In the genomic region with DNA sequence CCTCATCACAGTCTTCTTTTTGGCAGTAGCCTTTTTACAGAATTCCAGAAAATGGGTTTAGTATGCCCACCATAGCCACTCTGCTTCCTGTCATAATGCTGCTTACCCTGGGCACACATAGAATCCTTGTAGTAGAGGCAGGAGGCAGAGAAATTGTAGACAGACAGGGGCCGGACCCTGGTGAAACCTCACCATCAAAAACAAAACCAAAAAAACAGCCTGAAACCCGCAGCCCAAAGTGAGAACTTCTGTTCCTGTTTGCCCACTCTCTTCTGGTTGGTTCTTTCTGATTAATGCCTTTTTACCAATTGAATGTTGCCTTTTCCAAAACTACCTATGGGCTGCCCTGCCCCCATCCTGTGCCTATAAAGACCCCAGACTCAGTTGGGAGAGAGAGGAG, we compare ENCODE assay signal across 25 cellular contexts.
A peak's percentile ranks its signal among the peaks of the same experiment; 100 is the strongest.
DNase-seq lines count a peak whose midpoint lies in the region; ATAC-seq and TF ChIP-seq lines count a peak whose summit lies in the region.
"Had no signal": no experiment of that assay in that cellular context is flagged by ENCODE, and none has a peak within 500 bp of the region (broad histone marks: within the 10 kb centered on the region; RNA-seq: fewer than 3 reads in every experiment).

No MANE protein-coding gene starts in this region.

- ATAC-seq in stimulated activated naive CD8-positive, alpha-beta T cell treated with anti-CD3 and anti-CD28 coated beads, Interleukin-15, amount 100 ng/mL, for 72 hours: no peak
- peak; percentile 58 for ATAC-seq in HG03432 (IDR thresholded peaks at IDR 0.05; ENCODE audit: unreplicated experiment)
- no peak for ATAC-seq in stimulated activated naive B cell treated with anti-CD40 and anti-IgM and Interleukin-4, amounts not matched to agents 10 μg/mL and 1 μg/mL and 100 μg/mL, for 72 hours (replicated peaks)
- ATAC-seq in left lung: no peak
- ATAC-seq: gastrocnemius medialis, left colon, psoas muscle had no signal

- no peak overlapping the region for H3K4me2 ChIP-seq in H9 (ENCODE audit: insufficient read depth, insufficient read length, low read length)
- no peak overlapping the region for H3K4me2 ChIP-seq in OCI-LY7 (ENCODE audit: low read length)

- no peak overlapping the region for H3K27ac ChIP-seq in H9 (ENCODE audit: insufficient read length, low read depth, low read length)
- H3K27ac ChIP-seq in left lung: no peak overlapping the region
- H3K27ac ChIP-seq in OCI-LY7 (ENCODE audit: low read depth, low read length, poor library complexity, severe bottlenecking): no peak overlapping the region
- H3K27ac ChIP-seq: gastrocnemius medialis, psoas muscle, uterus, VCaP had no signal

- no peak overlapping the region for H3K9ac ChIP-seq in H9 (ENCODE audit: extremely low read depth, insufficient read length, low read length)

- no peaks in the 10 kb centered on the region for H3K23me2 ChIP-seq in H9 (ENCODE audit: insufficient read length, low read depth, low read length, poor library complexity, severe bottlenecking)

- POLR2A ChIA-PET in OCI-LY7 (lab: Charles Lee): no interaction called here

- no peak overlapping the region for H3T11ph ChIP-seq in H9 (ENCODE audit: low read length)

- no CpG with 5 or more reads among the region's 2 CpGs for WGBS in H9 (ENCODE audit: extremely low coverage, insufficient read length, low lambda C conversion rate)

- H3K9me3 ChIP-seq in H9 (ENCODE audit: control insufficient read depth, low read depth, low read length): no peaks in the 10 kb centered on the region
- H3K9me3 ChIP-seq in left lung: no peaks in the 10 kb centered on the region
- H3K9me3 ChIP-seq in OCI-LY7 (ENCODE audit: low read length): no peaks in the 10 kb centered on the region
- H3K9me3 ChIP-seq: BE2C, gastrocnemius medialis, psoas muscle, uterus had no signal

- H2AK5ac ChIP-seq in H9 (ENCODE audit: insufficient read length, low read length): no peak overlapping the region

- H3K56ac ChIP-seq in H9 (ENCODE audit: insufficient read length, low read depth, low read length): no peak overlapping the region

- no peak overlapping the region for H2BK15ac ChIP-seq in H9 (ENCODE audit: low read depth, low read length)

- no peaks in the 10 kb centered on the region for H3K27me3 Mint-ChIP-seq in stimulated activated naive CD8-positive, alpha-beta T cell treated with anti-CD3 and anti-CD28 coated beads, Interleukin-15, Interleukin-2, amounts not matched to agents 100 ng/mL and 50 ng/mL, for 24 hours
- H3K27me3 Mint-ChIP-seq in stimulated activated naive CD8-positive, alpha-beta T cell treated with anti-CD3 and anti-CD28 coated beads, Interleukin-15, amount 100 ng/mL, for 72 hours: no peaks in the 10 kb centered on the region
- no peaks in the 10 kb centered on the region for H3K27me3 Mint-ChIP-seq in H9 (ENCODE audit: low read depth)
- H3K27me3 Mint-ChIP-seq in stimulated activated naive B cell treated with anti-CD40 and anti-IgM and Interleukin-4, amounts not matched to agents 10 μg/mL and 1 μg/mL and 100 μg/mL, for 72 hours: no peaks in the 10 kb centered on the region
- H3K27me3 Mint-ChIP-seq: activated naive CD4-positive, alpha-beta T cell treated with anti-CD3 and anti-CD28 coated beads, Interleukin-2, amount 10 ng/mL, durations not matched to agents 7 days and 5 days had no signal

- H2AFZ ChIP-seq in H9 (ENCODE audit: low read length) (no peak overlapping the region), OCI-LY7 (ENCODE audit: low read length) (no peak overlapping the region)

- no peaks in the 10 kb centered on the region for H3K9me2 ChIP-seq in OCI-LY7 (ENCODE audit: insufficient read depth, low read length)

- H3K36me3 Mint-ChIP-seq in stimulated activated naive CD8-positive, alpha-beta T cell treated with anti-CD3 and anti-CD28 coated beads, Interleukin-15, Interleukin-2, amounts not matched to agents 100 ng/mL and 50 ng/mL, for 24 hours (ENCODE audit: low read depth): peaks cover 26% of the 10 kb centered on the region
- H3K36me3 Mint-ChIP-seq in H9 (ENCODE audit: insufficient read depth in 1 of 3, low read depth in 3 of 3): peaks cover 0 to 4% (median 3%) of the 10 kb centered on the region in 3 experiments; a peak in 2 of 7 replicates
- H3K36me3 Mint-ChIP-seq in stimulated activated naive B cell treated with anti-CD40 and anti-IgM and Interleukin-4, amounts not matched to agents 10 μg/mL and 1 μg/mL and 100 μg/mL, for 72 hours: peaks cover 17 to 30% of the 10 kb centered on the region in 2 donors

- no peaks in the 10 kb centered on the region for H3K9me3 Mint-ChIP-seq in stimulated activated naive CD8-positive, alpha-beta T cell treated with anti-CD3 and anti-CD28 coated beads, Interleukin-15, Interleukin-2, amounts not matched to agents 100 ng/mL and 50 ng/mL, for 24 hours
- peaks cover 0 to 5% of the 10 kb centered on the region in 2 donors for H3K9me3 Mint-ChIP-seq in stimulated activated naive CD8-positive, alpha-beta T cell treated with anti-CD3 and anti-CD28 coated beads, Interleukin-15, amount 100 ng/mL, for 72 hours
- H3K9me3 Mint-ChIP-seq in H9: no peaks in the 10 kb centered on the region
- peaks cover 0 to 5% of the 10 kb centered on the region in 2 donors for H3K9me3 Mint-ChIP-seq in stimulated activated naive B cell treated with anti-CD40 and anti-IgM and Interleukin-4, amounts not matched to agents 10 μg/mL and 1 μg/mL and 100 μg/mL, for 72 hours
- H3K9me3 Mint-ChIP-seq: activated naive CD4-positive, alpha-beta T cell treated with anti-CD3 and anti-CD28 coated beads, Interleukin-2, amount 10 ng/mL, durations not matched to agents 7 days and 5 days; nephron progenitor cell had no signal

- H3K4me3 Mint-ChIP-seq in stimulated activated naive CD8-positive, alpha-beta T cell treated with anti-CD3 and anti-CD28 coated beads, Interleukin-15, Interleukin-2, amounts not matched to agents 100 ng/mL and 50 ng/mL, for 24 hours: no peak overlapping the region
- H3K4me3 Mint-ChIP-seq in stimulated activated naive CD8-positive, alpha-beta T cell treated with anti-CD3 and anti-CD28 coated beads, Interleukin-15, amount 100 ng/mL, for 72 hours: peak overlapping the region in 1 of 2 donors; percentile 20
- no peak overlapping the region for H3K4me3 Mint-ChIP-seq in H9
- H3K4me3 Mint-ChIP-seq in stimulated activated naive B cell treated with anti-CD40 and anti-IgM and Interleukin-4, amounts not matched to agents 10 μg/mL and 1 μg/mL and 100 μg/mL, for 72 hours: no peak overlapping the region
- H3K4me3 Mint-ChIP-seq: activated naive CD4-positive, alpha-beta T cell treated with anti-CD3 and anti-CD28 coated beads, Interleukin-2, amount 10 ng/mL, durations not matched to agents 7 days and 5 days; nephron progenitor cell had no signal

- no peak overlapping the region for H3K14ac ChIP-seq in H9 (ENCODE audit: insufficient read depth, low read length)

- no peak overlapping the region for H3K23ac ChIP-seq in H9 (ENCODE audit: insufficient read length, low read depth, low read length)

- no peak overlapping the region for H2BK5ac ChIP-seq in H9 (ENCODE audit: insufficient read length, low read length)

- CTCF ChIA-PET in OCI-LY7 (lab: Charles Lee; ENCODE audit: unreplicated experiment): no interaction called here

- H3K4me1 ChIP-seq in H9 (ENCODE audit: insufficient read depth, low read length): no peaks in the 10 kb centered on the region; the same call in 1 of the 2 replicates
- no peaks in the 10 kb centered on the region for H3K4me1 ChIP-seq in left lung
- no peaks in the 10 kb centered on the region for H3K4me1 ChIP-seq in OCI-LY7 (ENCODE audit: insufficient read depth, low read length, poor library complexity, severe bottlenecking)
- H3K4me1 ChIP-seq: BE2C, psoas muscle, uterus had no signal

- no peak overlapping the region for H2BK12ac ChIP-seq in H9 (ENCODE audit: insufficient read length, low read depth, low read length)

- H3K4me3 ChIP-seq in left lung: no peak overlapping the region
- no peak overlapping the region for H3K4me3 ChIP-seq in OCI-LY7 (ENCODE audit: low read depth, low read length, poor library complexity, severe bottlenecking)
- H3K4me3 ChIP-seq: gastrocnemius medialis, psoas muscle, uterus had no signal

- no peak overlapping the region for H2BK20ac ChIP-seq in H9 (ENCODE audit: low read depth, low read length, poor library complexity, severe bottlenecking)

- H3K27ac Mint-ChIP-seq in stimulated activated naive CD8-positive, alpha-beta T cell treated with anti-CD3 and anti-CD28 coated beads, Interleukin-15, Interleukin-2, amounts not matched to agents 100 ng/mL and 50 ng/mL, for 24 hours: peak overlapping the region; percentile 26
- H3K27ac Mint-ChIP-seq in stimulated activated naive CD8-positive, alpha-beta T cell treated with anti-CD3 and anti-CD28 coated beads, Interleukin-15, amount 100 ng/mL, for 72 hours: peak overlapping the region in 1 of 2 donors; percentile 33
- H3K27ac Mint-ChIP-seq in H9: peak overlapping the region; percentile 35 to 70 (median 52); a peak in 4 of 7 replicates
- peak overlapping the region; percentile 75 for H3K27ac Mint-ChIP-seq in stimulated activated naive B cell treated with anti-CD40 and anti-IgM and Interleukin-4, amounts not matched to agents 10 μg/mL and 1 μg/mL and 100 μg/mL, for 72 hours
- H3K27ac Mint-ChIP-seq: activated naive CD4-positive, alpha-beta T cell treated with anti-CD3 and anti-CD28 coated beads, Interleukin-2, amount 10 ng/mL, durations not matched to agents 7 days and 5 days; nephron progenitor cell had no signal

- no peak overlapping the region for H3K4ac ChIP-seq in H9 (ENCODE audit: low read depth, low read length)

- H4K91ac ChIP-seq in H9 (ENCODE audit: insufficient read length, low read depth, low read length): no peak overlapping the region

- H3K36me3 ChIP-seq in left lung: peaks cover 0 to 6% of the 10 kb centered on the region in 2 donors
- no peaks in the 10 kb centered on the region; the same call in 1 of the 2 replicates for H3K36me3 ChIP-seq in OCI-LY7 (ENCODE audit: insufficient read depth, low read length)
- H3K36me3 ChIP-seq: BE2C, gastrocnemius medialis, uterus had no signal

- TF ChIP-seq CTCF in H9 (conservative IDR thresholded peaks at IDR 0.05) (no peak), left lung (IDR thresholded peaks at IDR 0.05) (no peak), OCI-LY7 (conservative IDR thresholded peaks at IDR 0.05; ENCODE audit: low read length) (no peak)

- H3K27me3 ChIP-seq in H9 (ENCODE audit: insufficient read depth, low read length) (no peaks in the 10 kb centered on the region), left lung (no peaks in the 10 kb centered on the region)
- H3K27me3 ChIP-seq: BE2C, gastrocnemius medialis, uterus had no signal

- H3K18ac ChIP-seq in H9 (ENCODE audit: insufficient read length, low read depth, low read length): no peak overlapping the region

- H2BK120ac ChIP-seq in H9 (ENCODE audit: low read depth, low read length, poor library complexity, severe bottlenecking): no peak overlapping the region

- H3K4me1 Mint-ChIP-seq in stimulated activated naive CD8-positive, alpha-beta T cell treated with anti-CD3 and anti-CD28 coated beads, Interleukin-15, Interleukin-2, amounts not matched to agents 100 ng/mL and 50 ng/mL, for 24 hours (ENCODE audit: low read depth): peaks cover 10% of the 10 kb centered on the region
- peaks cover 39% of the 10 kb centered on the region for H3K4me1 Mint-ChIP-seq in stimulated activated naive CD8-positive, alpha-beta T cell treated with anti-CD3 and anti-CD28 coated beads, Interleukin-15, amount 100 ng/mL, for 72 hours
- H3K4me1 Mint-ChIP-seq in H9: peaks cover 34 to 48% of the 10 kb centered on the region in 2 experiments
- peaks cover 28 to 54% of the 10 kb centered on the region in 2 donors for H3K4me1 Mint-ChIP-seq in stimulated activated naive B cell treated with anti-CD40 and anti-IgM and Interleukin-4, amounts not matched to agents 10 μg/mL and 1 μg/mL and 100 μg/mL, for 72 hours
- H3K4me1 Mint-ChIP-seq: nephron progenitor cell had no signal

- BruUV-seq in OCI-LY7 (replicated peaks; lab: Mats Ljungman, UMichigan): no TSS peak

- no peak overlapping the region for H4K8ac ChIP-seq in H9 (replicated peaks; ENCODE audit: insufficient read length, low read depth, low read length)

- intact Hi-C loops in left lung (cut with DNase I) (no loop called here), OCI-LY7 (cut with micrococcal nuclease; ENCODE audit: unreplicated experiment) (no loop called here)

- H4K20me1 ChIP-seq in H9 (ENCODE audit: control insufficient read depth, insufficient read depth, insufficient read length) (no peaks in the 10 kb centered on the region), OCI-LY7 (ENCODE audit: insufficient read depth, low read length) (no peaks in the 10 kb centered on the region)

- DNase-seq in stimulated activated naive CD8-positive, alpha-beta T cell treated with anti-CD3 and anti-CD28 coated beads, Interleukin-15, amount 100 ng/mL, for 72 hours: no peak
- DNase-seq in H9: no peak
- no peak for DNase-seq in stimulated activated naive B cell treated with anti-CD40 and anti-IgM and Interleukin-4, amounts not matched to agents 10 μg/mL and 1 μg/mL and 100 μg/mL, for 72 hours
- no peak for DNase-seq in left lung
- no peak for DNase-seq in OCI-LY7 (ENCODE audit: low spot score)
- DNase-seq in NCI-H1105 (lab: John Stamatoyannopoulos, UW): no peak
- DNase-seq: activated CD4-positive, alpha-beta T cell treated with anti-CD3 and anti-CD28 coated beads, Interleukin-2, amount 50 U/mL, for 4 hours; activated naive CD4-positive, alpha-beta T cell treated with anti-CD3 and anti-CD28 coated beads, Interleukin-2, amount 10 ng/mL, durations not matched to agents 7 days and 5 days; activated T-cell treated with anti-CD3 and anti-CD28 coated beads, Interleukin-2, amount 50 U/mL, for 1 hour; aorta; BE2C; central memory CD4-positive, alpha-beta T cell; gastrocnemius medialis; HCEC 1CT; left colon; NCI-H526 treated with DMSO at 0.1 percent for 48 hours; nephron progenitor cell; psoas muscle; SHP77; small intestine; stimulated activated CD4-positive, alpha-beta T cell treated with anti-CD3 and anti-CD28 coated beads, Interleukin-4, amount 100 ng/mL, for 4 hours; uterus had no signal

- H3K79me2 ChIP-seq in H9 (ENCODE audit: insufficient read depth, low read length) (no peaks in the 10 kb centered on the region), OCI-LY7 (ENCODE audit: insufficient read depth, low read depth, low read length) (no peaks in the 10 kb centered on the region)

- no peaks in the 10 kb centered on the region for H3K79me1 ChIP-seq in H9 (ENCODE audit: insufficient read depth, low read depth, low read length, poor library complexity, severe bottlenecking)

- no peak overlapping the region for H4K5ac ChIP-seq in H9 (ENCODE audit: insufficient read length, low read depth, low read length)
